ENCODE assay signal across 17 cellular contexts in the genomic region with DNA sequence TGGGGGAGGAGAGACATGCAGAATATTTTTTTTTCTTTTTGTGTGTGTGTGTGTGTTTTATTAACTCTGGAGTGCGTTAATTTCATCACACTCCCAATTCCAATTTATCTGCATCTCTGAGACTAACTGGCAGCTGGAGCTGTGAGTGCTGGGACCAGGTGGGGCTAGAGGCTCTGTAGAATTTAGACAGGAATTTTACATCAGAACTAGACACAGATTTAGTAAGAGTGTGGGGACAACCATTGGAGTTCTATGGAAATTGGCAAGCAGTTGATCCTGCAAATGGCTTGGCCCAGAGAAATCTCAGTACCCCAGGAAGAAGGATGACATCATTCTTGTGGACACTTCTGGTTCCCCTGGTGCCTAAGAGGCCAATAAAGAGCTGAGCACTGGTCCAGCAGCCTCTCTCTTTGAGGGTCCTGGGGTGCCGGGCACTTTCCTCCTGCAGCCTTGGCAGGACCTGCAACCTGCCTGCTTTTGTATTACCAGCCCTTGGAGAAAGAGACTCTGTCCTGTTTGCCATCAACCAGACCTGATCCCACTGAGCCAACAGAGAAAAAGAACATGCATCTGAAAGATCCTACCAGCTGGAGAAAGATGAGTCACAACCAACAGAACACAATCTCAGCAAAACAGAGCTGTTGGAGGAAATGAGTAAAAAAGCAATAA.
DNase-seq lines count a peak whose midpoint lies in the region; ATAC-seq and TF ChIP-seq lines count a peak whose summit lies in the region.
"Had no signal": no experiment of that assay in that cellular context is flagged by ENCODE, and none has a peak within 500 bp of the region (broad histone marks: within the 10 kb centered on the region; RNA-seq: fewer than 3 reads in every experiment).

No MANE protein-coding gene starts in this region.

- peaks cover 3% of the 10 kb centered on the region for H3K9me3 Mint-ChIP-seq in activated naive CD8-positive, alpha-beta T cell treated with anti-CD3 and anti-CD28 coated beads for 36 hours
- H3K9me3 Mint-ChIP-seq in stimulated activated memory B cell treated with anti-CD40 and anti-IgM and Interleukin-4, amounts not matched to agents 10 μg/mL and 1 μg/mL and 100 μg/mL, for 72 hours: peaks cover 2% of the 10 kb centered on the region

- WGBS in heart right ventricle, 2 donors: 42 to 61% methylated on average over 2 of the region's 2 CpGs

- H3K4me1 Mint-ChIP-seq in activated naive CD8-positive, alpha-beta T cell treated with anti-CD3 and anti-CD28 coated beads for 36 hours: no peaks in the 10 kb centered on the region
- H3K4me1 Mint-ChIP-seq in stimulated activated memory B cell treated with anti-CD40 and anti-IgM and Interleukin-4, amounts not matched to agents 10 μg/mL and 1 μg/mL and 100 μg/mL, for 72 hours: no peaks in the 10 kb centered on the region

- no peaks in the 10 kb centered on the region for H3K27me3 Mint-ChIP-seq in activated naive CD8-positive, alpha-beta T cell treated with anti-CD3 and anti-CD28 coated beads for 36 hours
- H3K27me3 Mint-ChIP-seq in stimulated activated memory B cell treated with anti-CD40 and anti-IgM and Interleukin-4, amounts not matched to agents 10 μg/mL and 1 μg/mL and 100 μg/mL, for 72 hours: no peaks in the 10 kb centered on the region

- H3K4me1 ChIP-seq in heart right ventricle: peaks cover 3 to 19% (median 13%) of the 10 kb centered on the region in 9 donors
- H3K4me1 ChIP-seq: A549 had no signal

- H3K36me3 ChIP-seq in heart right ventricle: no peaks in the 10 kb centered on the region

- no peak overlapping the region for H3K27ac Mint-ChIP-seq in activated naive CD8-positive, alpha-beta T cell treated with anti-CD3 and anti-CD28 coated beads for 36 hours
- H3K27ac Mint-ChIP-seq in stimulated activated memory B cell treated with anti-CD40 and anti-IgM and Interleukin-4, amounts not matched to agents 10 μg/mL and 1 μg/mL and 100 μg/mL, for 72 hours: no peak overlapping the region
- H3K27ac Mint-ChIP-seq: activated CD4-positive, alpha-beta memory T cell treated with anti-CD3 and anti-CD28 coated beads for 36 hours; activated naive CD8-positive, alpha-beta T cell had no signal

- peak in 6 of 8 donors; percentile 11 to 61 (median 38) for ATAC-seq in heart right ventricle
- ATAC-seq in stimulated activated memory B cell treated with anti-CD40 and anti-IgM and Interleukin-4, amounts not matched to agents 10 μg/mL and 1 μg/mL and 100 μg/mL, for 72 hours: no peak
- ATAC-seq: A549 had no signal

- peak overlapping the region in 2 of 10 donors; percentile 12 to 25 for H3K27ac ChIP-seq in heart right ventricle
- H3K27ac ChIP-seq in angular gyrus (ENCODE audit: low read depth, low read length): peak overlapping the region; percentile 32
- H3K27ac ChIP-seq: A549 had no signal

- H3K36me3 Mint-ChIP-seq in activated naive CD8-positive, alpha-beta T cell treated with anti-CD3 and anti-CD28 coated beads for 36 hours: no peaks in the 10 kb centered on the region
- H3K36me3 Mint-ChIP-seq in stimulated activated memory B cell treated with anti-CD40 and anti-IgM and Interleukin-4, amounts not matched to agents 10 μg/mL and 1 μg/mL and 100 μg/mL, for 72 hours: no peaks in the 10 kb centered on the region
- H3K36me3 Mint-ChIP-seq: activated CD4-positive, alpha-beta memory T cell treated with anti-CD3 and anti-CD28 coated beads for 36 hours; activated naive CD8-positive, alpha-beta T cell had no signal

- no peaks in the 10 kb centered on the region for H3K27me3 ChIP-seq in heart right ventricle

- TF ChIP-seq CTCF in heart right ventricle (IDR thresholded peaks at IDR 0.05): no peak
- no peak for TF ChIP-seq CTCF in fibroblast of villous mesenchyme (IDR thresholded peaks at IDR 0.05; ENCODE audit: insufficient read depth, low read depth, low read length)

- peaks cover 0 to 13% (median 0%) of the 10 kb centered on the region in 11 donors for H3K9me3 ChIP-seq in heart right ventricle
- H3K9me3 ChIP-seq: A549 had no signal

- intact Hi-C loops in heart right ventricle (cut with DNase I): no loop called here
- intact Hi-C loops in cardiac septum (cut with DNase I): loop anchor here (10.0 kb wide), 1 partner anchor 329 kb away; no protein-coding TSS in a partner anchor

- no peak overlapping the region for H3K4me3 ChIP-seq in heart right ventricle
- no peak overlapping the region for H3K4me3 ChIP-seq in fibroblast of villous mesenchyme (ENCODE audit: low read depth, low read length)
- H3K4me3 ChIP-seq: A549 had no signal

- no peak overlapping the region for H3K4me3 Mint-ChIP-seq in activated naive CD8-positive, alpha-beta T cell treated with anti-CD3 and anti-CD28 coated beads for 36 hours
- no peak overlapping the region for H3K4me3 Mint-ChIP-seq in stimulated activated memory B cell treated with anti-CD40 and anti-IgM and Interleukin-4, amounts not matched to agents 10 μg/mL and 1 μg/mL and 100 μg/mL, for 72 hours
- H3K4me3 Mint-ChIP-seq: activated CD4-positive, alpha-beta memory T cell treated with anti-CD3 and anti-CD28 coated beads for 36 hours; activated naive CD8-positive, alpha-beta T cell had no signal

- DNase-seq in heart right ventricle: no peak
- DNase-seq in cardiac septum (ENCODE audit: low spot score): no peak
- DNase-seq in fibroblast of villous mesenchyme (ENCODE audit: low read depth): peak; percentile 68
- peak; percentile 51 for DNase-seq in stromal cell of bone marrow (ENCODE audit: low read depth)
- no peak for DNase-seq in activated naive CD8-positive, alpha-beta T cell treated with anti-CD3 and anti-CD28 coated beads for 36 hours
- DNase-seq in NCI-H1092 treated with DMSO at 0.1 percent for 48 hours (lab: John Stamatoyannopoulos, UW): no peak
- DNase-seq: activated CD4-positive, alpha-beta memory T cell treated with anti-CD3 and anti-CD28 coated beads for 36 hours; DMS79 treated with DMSO at 0.1 percent for 48 hours; erythroblast; kidney glomerular epithelial cell; NCI-H2029; stimulated activated CD4-positive, alpha-beta T cell treated with anti-CD3 and anti-CD28 coated beads, Interleukin-4, amount 100 ng/mL, for 24 hours; T-helper 2 cell had no signal

Comparison
In these comparisons a context has a peak if more than half of its experiments do, and no peak if none do; other contexts are left out.
1. DNase-seq: peak in fibroblast of villous mesenchyme (single experiment) and stromal cell of bone marrow (single experiment); none in heart right ventricle (0 of 2), cardiac septum (single experiment), activated naive CD8-positive, alpha-beta T cell treated with anti-CD3 and anti-CD28 coated beads for 36 hours (single experiment) and NCI-H1092 treated with DMSO at 0.1 percent for 48 hours (single experiment).